ENCODE assay signal across 9 cellular contexts in the genomic region with DNA sequence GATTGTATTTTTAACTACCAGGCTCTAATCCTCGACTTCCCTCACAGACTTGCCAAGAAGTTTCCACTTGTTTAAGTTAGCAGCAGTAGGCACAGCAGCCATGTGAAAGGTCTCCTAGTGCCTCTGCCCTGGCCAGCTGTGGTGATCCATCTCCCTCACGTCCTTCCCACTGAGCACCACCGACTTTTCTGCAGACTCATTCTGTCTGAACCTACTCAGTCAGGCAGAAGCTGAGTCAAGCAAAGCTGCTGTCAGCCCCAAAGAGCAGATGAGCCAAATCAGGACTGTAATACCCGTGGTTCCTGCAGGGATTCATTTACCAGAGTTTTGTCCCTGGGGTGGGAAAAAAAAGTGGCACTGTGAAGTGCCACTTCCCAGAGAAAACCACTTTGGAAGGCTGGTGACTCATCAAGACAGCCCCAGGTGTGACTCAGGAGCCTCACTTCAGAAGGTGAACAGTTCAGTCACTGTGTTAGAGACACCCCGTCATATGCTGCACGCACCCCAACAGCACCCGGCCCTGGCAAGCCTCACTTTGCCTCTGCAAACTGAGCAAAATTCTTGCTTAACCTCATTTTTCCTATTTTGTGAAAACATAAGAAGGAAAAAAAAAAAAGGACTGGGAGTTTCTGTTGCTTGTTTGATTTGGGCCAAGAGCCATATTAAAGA.
DNase-seq lines count a peak whose midpoint lies in the region; ATAC-seq and TF ChIP-seq lines count a peak whose summit lies in the region.
"Had no signal": no experiment of that assay in that cellular context is flagged by ENCODE, and none has a peak within 500 bp of the region (broad histone marks: within the 10 kb centered on the region; RNA-seq: fewer than 3 reads in every experiment).

No MANE protein-coding gene starts in this region.

- H3K27me3 ChIP-seq in left ventricle myocardium inferior (ENCODE audit: low read depth), result no peaks in the 10 kb centered on the region
- no peaks in the 10 kb centered on the region for H3K27me3 ChIP-seq in Caco-2 (replicated peaks; ENCODE audit: control insufficient read depth, insufficient read depth, low read length)
- H3K27me3 ChIP-seq: Peyer's patch had no signal

- H3K9me3 ChIP-seq in left ventricle myocardium inferior (replicated peaks) (no peaks in the 10 kb centered on the region), Caco-2 (no peaks in the 10 kb centered on the region)
- H3K9me3 ChIP-seq: Peyer's patch had no signal

- TF ChIP-seq CTCF in left ventricle myocardium inferior (IDR thresholded peaks at IDR 0.05; ENCODE audit: borderline replicate concordance), result no peak
- no peak for TF ChIP-seq CTCF in Caco-2 (IDR thresholded peaks at IDR 0.05; ENCODE audit: insufficient read depth in 1 of 2, low read depth in 1 of 2, low read length in 1 of 2, severe bottlenecking in 1 of 2, unreplicated experiment in 1 of 2)

- no peaks in the 10 kb centered on the region for H3K27me3 Mint-ChIP-seq in Caco-2 (ENCODE audit: insufficient read depth, unreplicated experiment)

- no peak overlapping the region for H3K4me3 Mint-ChIP-seq in Caco-2 (ENCODE audit: unreplicated experiment)

- DNase-seq in HCEC 1CT (peak; percentile 84), SW480 (ENCODE audit: low spot score) (peak; percentile 95), left ventricle myocardium inferior (no peak), smooth muscle cell of the brain vasculature (ENCODE audit: low read depth, low spot score) (peak; percentile 75), Caco-2 (no peak), DMS153 treated with DMSO at 0.1 percent for 48 hours (lab: John Stamatoyannopoulos, UW; ENCODE audit: unreplicated experiment) (no peak)
- no peak for DNase-seq in activated naive CD4-positive, alpha-beta T cell treated with Interleukin-2 at 50 U/mL for 16 hours

- H3K4me1 ChIP-seq in left ventricle myocardium inferior, result peaks cover 90% of the 10 kb centered on the region
- H3K4me1 ChIP-seq in Caco-2, result no peaks in the 10 kb centered on the region

- no peaks in the 10 kb centered on the region for H3K36me3 ChIP-seq in left ventricle myocardium inferior
- no peaks in the 10 kb centered on the region for H3K36me3 ChIP-seq in Caco-2 (ENCODE audit: control insufficient read depth, insufficient read depth, low read length)
- H3K36me3 ChIP-seq: Peyer's patch had no signal

- CTCF ChIA-PET in Caco-2 (lab: Charles Lee), result no interaction called here

- peaks cover 6% of the 10 kb centered on the region for H3K4me1 Mint-ChIP-seq in Caco-2 (ENCODE audit: low read depth, unreplicated experiment)

- no peak for ATAC-seq in GM19452 (IDR thresholded peaks at IDR 0.05; ENCODE audit: unreplicated experiment)

- H3K27ac ChIP-seq in left ventricle myocardium inferior (replicated peaks), result peak overlapping the region; percentile 29

- BruUV-seq in Caco-2 (replicated peaks; lab: Mats Ljungman, UMichigan), result no TSS peak

- H3K4me3 ChIP-seq in left ventricle myocardium inferior (no peak overlapping the region), Caco-2 (ENCODE audit: low read depth, low read length) (no peak overlapping the region)
- H3K4me3 ChIP-seq: Peyer's patch had no signal

- no peaks in the 10 kb centered on the region for H3K9me3 Mint-ChIP-seq in Caco-2 (ENCODE audit: unreplicated experiment)

- intact Hi-C loops in left ventricle myocardium inferior (cut with micrococcal nuclease), result no loop called here
- intact Hi-C loops in Caco-2 (cut with micrococcal nuclease; ENCODE audit: unreplicated experiment), result no loop called here

- H3K27ac Mint-ChIP-seq in Caco-2 (ENCODE audit: unreplicated experiment), result no peak overlapping the region

- POLR2A ChIA-PET in Caco-2 (lab: Charles Lee), result no interaction called here

- H3K36me3 Mint-ChIP-seq in Caco-2 (ENCODE audit: insufficient read depth, unreplicated experiment), result no peaks in the 10 kb centered on the region

Comparison
In these comparisons a context has a peak if more than half of its experiments do, and no peak if none do; other contexts are left out.
1. DNase-seq: peak in HCEC 1CT (single experiment), SW480 (single experiment) and smooth muscle cell of the brain vasculature (single experiment); none in left ventricle myocardium inferior (single experiment), Caco-2 (0 of 2), DMS153 treated with DMSO at 0.1 percent for 48 hours (single experiment) and activated naive CD4-positive, alpha-beta T cell treated with Interleukin-2 at 50 U/mL for 16 hours (single experiment).